Comparison of ENCODE assay signal across 1 cellular context in the genomic region with DNA sequence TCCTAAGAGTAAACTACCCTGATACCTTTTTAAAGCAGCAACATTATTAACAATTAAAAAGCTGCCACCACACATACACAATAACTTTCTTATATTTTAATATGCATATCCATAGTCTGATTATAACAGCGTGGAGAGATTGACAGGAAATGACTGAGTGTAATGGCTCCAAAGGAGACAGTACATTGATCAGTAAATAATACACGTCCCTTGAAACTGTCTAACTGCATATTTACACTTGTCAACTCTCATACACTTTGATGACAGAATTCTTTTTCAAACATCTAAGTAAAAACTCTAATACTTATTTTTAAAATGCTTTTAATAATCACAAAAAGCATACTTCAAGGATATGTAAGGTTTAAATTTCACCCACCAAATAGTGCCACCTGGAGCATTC.
TF ChIP-seq lines count a peak whose summit lies in the region.

No MANE protein-coding gene starts in this region.

TF ChIP-seq in A549, 52 proteins besides CTCF, POLR2A, EP300 and RAD21 (continued from another document):
- TF ChIP-seq, protein P1, sequence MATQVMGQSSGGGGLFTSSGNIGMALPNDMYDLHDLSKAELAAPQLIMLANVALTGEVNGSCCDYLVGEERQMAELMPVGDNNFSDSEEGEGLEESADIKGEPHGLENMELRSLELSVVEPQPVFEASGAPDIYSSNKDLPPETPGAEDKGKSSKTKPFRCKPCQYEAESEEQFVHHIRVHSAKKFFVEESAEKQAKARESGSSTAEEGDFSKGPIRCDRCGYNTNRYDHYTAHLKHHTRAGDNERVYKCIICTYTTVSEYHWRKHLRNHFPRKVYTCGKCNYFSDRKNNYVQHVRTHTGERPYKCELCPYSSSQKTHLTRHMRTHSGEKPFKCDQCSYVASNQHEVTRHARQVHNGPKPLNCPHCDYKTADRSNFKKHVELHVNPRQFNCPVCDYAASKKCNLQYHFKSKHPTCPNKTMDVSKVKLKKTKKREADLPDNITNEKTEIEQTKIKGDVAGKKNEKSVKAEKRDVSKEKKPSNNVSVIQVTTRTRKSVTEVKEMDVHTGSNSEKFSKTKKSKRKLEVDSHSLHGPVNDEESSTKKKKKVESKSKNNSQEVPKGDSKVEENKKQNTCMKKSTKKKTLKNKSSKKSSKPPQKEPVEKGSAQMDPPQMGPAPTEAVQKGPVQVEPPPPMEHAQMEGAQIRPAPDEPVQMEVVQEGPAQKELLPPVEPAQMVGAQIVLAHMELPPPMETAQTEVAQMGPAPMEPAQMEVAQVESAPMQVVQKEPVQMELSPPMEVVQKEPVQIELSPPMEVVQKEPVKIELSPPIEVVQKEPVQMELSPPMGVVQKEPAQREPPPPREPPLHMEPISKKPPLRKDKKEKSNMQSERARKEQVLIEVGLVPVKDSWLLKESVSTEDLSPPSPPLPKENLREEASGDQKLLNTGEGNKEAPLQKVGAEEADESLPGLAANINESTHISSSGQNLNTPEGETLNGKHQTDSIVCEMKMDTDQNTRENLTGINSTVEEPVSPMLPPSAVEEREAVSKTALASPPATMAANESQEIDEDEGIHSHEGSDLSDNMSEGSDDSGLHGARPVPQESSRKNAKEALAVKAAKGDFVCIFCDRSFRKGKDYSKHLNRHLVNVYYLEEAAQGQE (IDR thresholded peaks at IDR 0.05), result no peak
- TF ChIP-seq EHF (CRISPR knock-in tag; IDR thresholded peaks at IDR 0.05) (no peak), KDM1A (IDR thresholded peaks at IDR 0.05; ENCODE audit: low read depth) (no peak), HDAC2 (IDR thresholded peaks at IDR 0.05) (no peak), MAFK (IDR thresholded peaks at IDR 0.05; ENCODE audit: partially characterized antibody) (no peak), FOSB (CRISPR knock-in tag; IDR thresholded peaks at IDR 0.05) (no peak), E2F6 (IDR thresholded peaks at IDR 0.05; ENCODE audit: borderline replicate concordance, low read depth) (no peak), RARB (CRISPR knock-in tag; IDR thresholded peaks at IDR 0.05) (no peak), NR3C1 (IDR thresholded peaks at IDR 0.05) (no peak), TP53 (CRISPR knock-in tag; IDR thresholded peaks at IDR 0.05) (no peak), SREBF2 (IDR thresholded peaks at IDR 0.05) (no peak)
- TF ChIP-seq, protein P2, sequence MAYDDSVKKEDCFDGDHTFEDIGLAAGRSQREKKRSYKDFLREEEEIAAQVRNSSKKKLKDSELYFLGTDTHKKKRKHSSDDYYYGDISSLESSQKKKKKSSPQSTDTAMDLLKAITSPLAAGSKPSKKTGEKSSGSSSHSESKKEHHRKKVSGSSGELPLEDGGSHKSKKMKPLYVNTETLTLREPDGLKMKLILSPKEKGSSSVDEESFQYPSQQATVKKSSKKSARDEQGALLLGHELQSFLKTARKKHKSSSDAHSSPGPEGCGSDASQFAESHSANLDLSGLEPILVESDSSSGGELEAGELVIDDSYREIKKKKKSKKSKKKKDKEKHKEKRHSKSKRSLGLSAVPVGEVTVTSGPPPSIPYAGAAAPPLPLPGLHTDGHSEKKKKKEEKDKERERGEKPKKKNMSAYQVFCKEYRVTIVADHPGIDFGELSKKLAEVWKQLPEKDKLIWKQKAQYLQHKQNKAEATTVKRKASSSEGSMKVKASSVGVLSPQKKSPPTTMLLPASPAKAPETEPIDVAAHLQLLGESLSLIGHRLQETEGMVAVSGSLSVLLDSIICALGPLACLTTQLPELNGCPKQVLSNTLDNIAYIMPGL (CRISPR knock-in tag; IDR thresholded peaks at IDR 0.05; ENCODE audit: borderline replicate concordance), result no peak
- TF ChIP-seq, protein P3, sequence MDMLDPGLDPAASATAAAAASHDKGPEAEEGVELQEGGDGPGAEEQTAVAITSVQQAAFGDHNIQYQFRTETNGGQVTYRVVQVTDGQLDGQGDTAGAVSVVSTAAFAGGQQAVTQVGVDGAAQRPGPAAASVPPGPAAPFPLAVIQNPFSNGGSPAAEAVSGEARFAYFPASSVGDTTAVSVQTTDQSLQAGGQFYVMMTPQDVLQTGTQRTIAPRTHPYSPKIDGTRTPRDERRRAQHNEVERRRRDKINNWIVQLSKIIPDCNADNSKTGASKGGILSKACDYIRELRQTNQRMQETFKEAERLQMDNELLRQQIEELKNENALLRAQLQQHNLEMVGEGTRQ (IDR thresholded peaks at IDR 0.05), result no peak
- TF ChIP-seq, protein P4, sequence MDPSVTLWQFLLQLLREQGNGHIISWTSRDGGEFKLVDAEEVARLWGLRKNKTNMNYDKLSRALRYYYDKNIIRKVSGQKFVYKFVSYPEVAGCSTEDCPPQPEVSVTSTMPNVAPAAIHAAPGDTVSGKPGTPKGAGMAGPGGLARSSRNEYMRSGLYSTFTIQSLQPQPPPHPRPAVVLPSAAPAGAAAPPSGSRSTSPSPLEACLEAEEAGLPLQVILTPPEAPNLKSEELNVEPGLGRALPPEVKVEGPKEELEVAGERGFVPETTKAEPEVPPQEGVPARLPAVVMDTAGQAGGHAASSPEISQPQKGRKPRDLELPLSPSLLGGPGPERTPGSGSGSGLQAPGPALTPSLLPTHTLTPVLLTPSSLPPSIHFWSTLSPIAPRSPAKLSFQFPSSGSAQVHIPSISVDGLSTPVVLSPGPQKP (IDR thresholded peaks at IDR 0.05; ENCODE audit: low read depth, low read length), result no peak
TF ChIP-seq in A549: peak in this region for 0.
